Comparison of ENCODE assay signal across 22 cellular contexts in the genomic region with DNA sequence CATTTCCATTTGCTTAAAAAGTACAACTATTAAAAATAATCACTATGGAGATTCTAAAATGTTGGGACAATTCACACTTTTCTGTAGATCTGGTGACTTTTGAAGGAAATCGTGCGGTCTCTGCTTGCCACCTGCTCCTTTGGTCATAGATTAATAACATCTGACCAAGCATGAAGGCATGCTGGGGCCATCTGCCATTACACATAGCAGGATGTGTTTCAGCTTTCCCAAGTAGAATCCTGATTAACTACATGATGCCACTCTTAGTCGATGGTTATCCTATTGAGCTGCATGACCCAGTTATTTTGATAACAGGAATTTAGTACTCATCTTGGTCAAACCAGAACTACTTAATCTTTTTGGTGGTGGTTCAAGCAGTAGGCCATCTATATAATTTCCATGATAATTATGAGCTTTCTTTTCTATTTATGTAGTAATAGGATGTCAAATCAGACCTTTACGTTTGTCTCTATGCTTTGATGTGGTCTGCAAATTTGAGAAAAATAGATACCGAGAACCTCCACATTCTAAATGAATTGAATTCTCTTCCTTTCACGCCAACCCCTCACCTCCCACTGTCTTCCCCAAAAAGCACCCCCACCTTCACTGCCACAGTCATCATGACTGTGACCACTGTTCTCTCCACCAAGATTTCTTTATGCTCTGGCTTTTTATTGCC.
A peak's percentile ranks its signal among the peaks of the same experiment; 100 is the strongest.
DNase-seq lines count a peak whose midpoint lies in the region; ATAC-seq lines count a peak whose summit lies in the region.
"Had no signal": no experiment of that assay in that cellular context is flagged by ENCODE, and none has a peak within 500 bp of the region (broad histone marks: within the 10 kb centered on the region; RNA-seq: fewer than 3 reads in every experiment).

No MANE protein-coding gene starts in this region.

- H3K27me3 Mint-ChIP-seq in activated T-cell treated with anti-CD3 and anti-CD28 coated beads, Interleukin-2, amount 50 U/mL, for 4 hours (ENCODE audit: low read depth): no peaks in the 10 kb centered on the region
- peaks cover 4% of the 10 kb centered on the region for H3K27me3 Mint-ChIP-seq in activated naive CD8-positive, alpha-beta T cell treated with anti-CD3 and anti-CD28 coated beads, Interleukin-2, amount 50 U/mL, for 24 hours

- no peak overlapping the region for H3K27ac Mint-ChIP-seq in activated naive CD8-positive, alpha-beta T cell treated with anti-CD3 and anti-CD28 coated beads, Interleukin-2, amount 50 U/mL, for 24 hours
- H3K27ac Mint-ChIP-seq: activated T-helper 1 cell treated with anti-CD3 and anti-CD28 coated beads, Interleukin-12 subunit alpha, Interleukin-12 subunit beta, Interleukin-2, Interleukin-4 antibody, amounts not matched to agents 30 ng/mL and 10 ng/mL and 1 ng/mL, durations not matched to agents 14 hours and 24 hours and 36 hours; CD4-positive, alpha-beta T cell had no signal

- no peak overlapping the region for H3K4me3 ChIP-seq in skeletal muscle cell (ENCODE audit: low read depth, low read length)
- H3K4me3 ChIP-seq: esophagus muscularis mucosa, left ventricle myocardium inferior, PC-9, SJSA1 had no signal

- peak; percentile 10 to 56 for ATAC-seq in activated T-cell treated with anti-CD3 and anti-CD28 coated beads, Interleukin-2, amount 50 U/mL, for 4 hours
- ATAC-seq in activated naive CD8-positive, alpha-beta T cell treated with anti-CD3 and anti-CD28 coated beads, Interleukin-2, amount 50 U/mL, for 24 hours: peak; percentile 77
- ATAC-seq in GM21528 (IDR thresholded peaks at IDR 0.05; ENCODE audit: low FRiP score, unreplicated experiment): no peak
- no peak for ATAC-seq in HG03432 (IDR thresholded peaks at IDR 0.05; ENCODE audit: unreplicated experiment)
- ATAC-seq: right cardiac atrium had no signal

- no peaks in the 10 kb centered on the region for H3K36me3 Mint-ChIP-seq in activated T-cell treated with anti-CD3 and anti-CD28 coated beads, Interleukin-2, amount 50 U/mL, for 4 hours (ENCODE audit: insufficient read depth)
- H3K36me3 Mint-ChIP-seq in activated naive CD8-positive, alpha-beta T cell treated with anti-CD3 and anti-CD28 coated beads, Interleukin-2, amount 50 U/mL, for 24 hours (ENCODE audit: low read depth): no peaks in the 10 kb centered on the region

- peaks cover 3% of the 10 kb centered on the region for H3K9me3 Mint-ChIP-seq in activated T-cell treated with anti-CD3 and anti-CD28 coated beads, Interleukin-2, amount 50 U/mL, for 4 hours
- H3K9me3 Mint-ChIP-seq in activated naive CD8-positive, alpha-beta T cell treated with anti-CD3 and anti-CD28 coated beads, Interleukin-2, amount 50 U/mL, for 24 hours: peaks cover 7% of the 10 kb centered on the region
- H3K9me3 Mint-ChIP-seq: activated T-helper 1 cell treated with anti-CD3 and anti-CD28 coated beads, Interleukin-12 subunit alpha, Interleukin-12 subunit beta, Interleukin-2, Interleukin-4 antibody, amounts not matched to agents 30 ng/mL and 10 ng/mL and 1 ng/mL, durations not matched to agents 14 hours and 24 hours and 36 hours had no signal

- H3K4me3 Mint-ChIP-seq in activated T-cell treated with anti-CD3 and anti-CD28 coated beads, Interleukin-2, amount 50 U/mL, for 4 hours: no peak overlapping the region
- no peak overlapping the region for H3K4me3 Mint-ChIP-seq in activated naive CD8-positive, alpha-beta T cell treated with anti-CD3 and anti-CD28 coated beads, Interleukin-2, amount 50 U/mL, for 24 hours
- H3K4me3 Mint-ChIP-seq: activated T-helper 1 cell treated with anti-CD3 and anti-CD28 coated beads, Interleukin-12 subunit alpha, Interleukin-12 subunit beta, Interleukin-2, Interleukin-4 antibody, amounts not matched to agents 30 ng/mL and 10 ng/mL and 1 ng/mL, durations not matched to agents 14 hours and 24 hours and 36 hours; CD4-positive, alpha-beta T cell had no signal

- H3K4me1 Mint-ChIP-seq in activated T-cell treated with anti-CD3 and anti-CD28 coated beads, Interleukin-2, amount 50 U/mL, for 4 hours (ENCODE audit: low read depth): peaks cover 6% of the 10 kb centered on the region
- peaks cover 18% of the 10 kb centered on the region for H3K4me1 Mint-ChIP-seq in activated naive CD8-positive, alpha-beta T cell treated with anti-CD3 and anti-CD28 coated beads, Interleukin-2, amount 50 U/mL, for 24 hours

- DNase-seq in activated T-cell treated with anti-CD3 and anti-CD28 coated beads, Interleukin-2, amount 50 U/mL, for 4 hours: no peak
- no peak for DNase-seq in activated T-cell treated with anti-CD3 and anti-CD28 coated beads, Interleukin-2, amount 50 U/mL, for 1 hour
- DNase-seq in HT1080 (ENCODE audit: low read depth): peak; percentile 16
- DNase-seq in activated naive CD8-positive, alpha-beta T cell treated with anti-CD3 and anti-CD28 coated beads, Interleukin-2, amount 50 U/mL, for 24 hours: no peak
- peak; percentile 8 for DNase-seq in skeletal muscle cell (ENCODE audit: low read depth)
- DNase-seq in NCI-H128 (lab: John Stamatoyannopoulos, UW; ENCODE audit: unreplicated experiment): no peak
- DNase-seq: activated CD4-positive, alpha-beta T cell treated with anti-CD3 and anti-CD28 coated beads for 4 hours; CD4-positive, alpha-beta T cell; DMS79; IMR-90; left ventricle myocardium inferior; MM.1S; NCI-H1930; PC-9; right cardiac atrium; stimulated activated CD4-positive, alpha-beta T cell treated with anti-CD3 and anti-CD28 coated beads, Interleukin-2, amount 100 ng/mL, for 24 hours; T-helper 9 cell had no signal

Comparison
In these comparisons a context has a peak if more than half of its experiments do, and no peak if none do; other contexts are left out.
1. ATAC-seq: peak in activated T-cell treated with anti-CD3 and anti-CD28 coated beads, Interleukin-2, amount 50 U/mL, for 4 hours (2 of 2) and activated naive CD8-positive, alpha-beta T cell treated with anti-CD3 and anti-CD28 coated beads, Interleukin-2, amount 50 U/mL, for 24 hours (single experiment); none in GM21528 (single experiment) and HG03432 (single experiment).
2. DNase-seq: peak in HT1080 (single experiment) and skeletal muscle cell (single experiment); none in activated T-cell treated with anti-CD3 and anti-CD28 coated beads, Interleukin-2, amount 50 U/mL, for 4 hours (single experiment), activated T-cell treated with anti-CD3 and anti-CD28 coated beads, Interleukin-2, amount 50 U/mL, for 1 hour (single experiment), activated naive CD8-positive, alpha-beta T cell treated with anti-CD3 and anti-CD28 coated beads, Interleukin-2, amount 50 U/mL, for 24 hours (single experiment) and NCI-H128 (single experiment).